In genomic region chr1:60573726-60574409, GRCh38 we compare ENCODE assay signal across 9 cellular contexts.
A peak's percentile ranks its signal among the peaks of the same experiment; 100 is the strongest.
DNase-seq lines count a peak whose midpoint lies in the region; ATAC-seq and TF ChIP-seq lines count a peak whose summit lies in the region.
"Had no signal": no experiment of that assay in that cellular context is flagged by ENCODE, and none has a peak within 500 bp of the region (broad histone marks: within the 10 kb centered on the region; RNA-seq: fewer than 3 reads in every experiment).

No MANE protein-coding gene starts in this region.

- H3K9ac ChIP-seq in fibroblast of lung (ENCODE audit: insufficient read depth, low read length): no peak overlapping the region
- H3K9ac ChIP-seq: parathyroid adenoma had no signal

- H3K79me2 ChIP-seq in fibroblast of lung (ENCODE audit: control insufficient read depth, insufficient read depth, low read length): no peaks in the 10 kb centered on the region
- H3K79me2 ChIP-seq: parathyroid adenoma had no signal

- no peaks in the 10 kb centered on the region for H4K20me1 ChIP-seq in fibroblast of lung (ENCODE audit: control insufficient read depth, extremely low read depth, insufficient read depth, low read length)

- no peaks in the 10 kb centered on the region for H3K27me3 ChIP-seq in fibroblast of lung (ENCODE audit: control insufficient read depth, insufficient read depth, low read length)

- H3K36me3 ChIP-seq in fibroblast of lung (ENCODE audit: control insufficient read depth, insufficient read depth, low read length): no peaks in the 10 kb centered on the region

- no peak overlapping the region for H3K4me3 ChIP-seq in fibroblast of lung (replicated peaks in 1 of 4; ENCODE audit: control extremely low read depth in 1 of 4, insufficient read depth in 1 of 4, low read depth in 3 of 4, low read length in 4 of 4)
- H3K4me3 ChIP-seq in skeletal muscle cell (ENCODE audit: low read depth, low read length): no peak overlapping the region

- no peak overlapping the region for H2AFZ ChIP-seq in fibroblast of lung (ENCODE audit: low read length)
- H2AFZ ChIP-seq: parathyroid adenoma had no signal

- no peak for ATAC-seq in HG03025 (IDR thresholded peaks at IDR 0.05; ENCODE audit: low FRiP score, unreplicated experiment)

- TF ChIP-seq CTCF in fibroblast of lung (conservative IDR thresholded peaks at IDR 0.05 in 1 of 2, IDR thresholded peaks at IDR 0.05 in 1 of 2; ENCODE audit: low read depth in 1 of 2, low read length in 2 of 2): no peak

- H3K27ac ChIP-seq in fibroblast of lung (ENCODE audit: insufficient read depth, low read length): no peak overlapping the region
- H3K27ac ChIP-seq: parathyroid adenoma had no signal

- H3K9me3 ChIP-seq in fibroblast of lung (ENCODE audit: control insufficient read depth, insufficient read depth, low read depth, low read length): no peaks in the 10 kb centered on the region

- peaks cover 2% of the 10 kb centered on the region for H3K4me1 ChIP-seq in fibroblast of lung (ENCODE audit: control insufficient read depth, extremely low read depth, insufficient read depth, low read length)
- H3K4me1 ChIP-seq: parathyroid adenoma had no signal

- DNase-seq in H4 (ENCODE audit: low spot score) (peak; percentile 38), OCI-M1 (lab: John Stamatoyannopoulos, UW) (peak; percentile 26), fibroblast of lung (ENCODE audit: low read depth in 2 of 2) (peak; percentile 69 to 85), skeletal muscle cell (ENCODE audit: low read depth) (peak; percentile 64), GDM1 (lab: John Stamatoyannopoulos, UW) (no peak), SK-N-DZ (ENCODE audit: low spot score) (no peak)
- DNase-seq in effector CD8-positive, alpha-beta T cell (lab: John Stamatoyannopoulos, UW): no peak

- no peak overlapping the region for H3K4me2 ChIP-seq in fibroblast of lung (ENCODE audit: extremely low read depth, insufficient read depth, low read length)

Comparison
In these comparisons a context has a peak if more than half of its experiments do, and no peak if none do; other contexts are left out.
1. DNase-seq: peak in H4 (single experiment), OCI-M1 (single experiment), fibroblast of lung (2 of 2) and skeletal muscle cell (single experiment); none in GDM1 (single experiment), effector CD8-positive, alpha-beta T cell (single experiment) and SK-N-DZ (single experiment).